Comparison of ENCODE assay signal across 12 cellular contexts in genomic region chr11:76665921-76666351, GRCh38. TPM values are rescaled to one million over a fixed set of nuclear protein-coding genes. Genes with fewer than 3 reads are reported as not detected.
A peak's percentile ranks its signal among the peaks of the same experiment; 100 is the strongest.
DNase-seq lines count a peak whose midpoint lies in the region; ATAC-seq and TF ChIP-seq lines count a peak whose summit lies in the region.
"Had no signal": no experiment of that assay in that cellular context is flagged by ENCODE, and none has a peak within 500 bp of the region (broad histone marks: within the 10 kb centered on the region; RNA-seq: fewer than 3 reads in every experiment).

No MANE protein-coding gene starts in this region.

- DNase-seq in BE2C (peak; percentile 8), fibroblast of the aortic adventitia (ENCODE audit: low read depth) (no peak), posterior vena cava (ENCODE audit: low spot score) (peak; percentile 68), NCI-H748 (lab: John Stamatoyannopoulos, UW; ENCODE audit: unreplicated experiment) (no peak), NCI-H2227 (lab: John Stamatoyannopoulos, UW; ENCODE audit: unreplicated experiment) (no peak)
- DNase-seq: activated gamma-delta T cell treated with Interleukin-2 at 50 U/mL for 16 hours; central memory CD4-positive, alpha-beta T cell; NCI-H1436; NCI-H82 had no signal

- intact Hi-C loops in posterior vena cava (cut with DNase I), result loop anchor here in 1 of 2 donors (5.0 kb wide), 1 partner anchor 49 kb away; no protein-coding TSS in a partner anchor

- no peak for TF ChIP-seq CTCF in BE2C (IDR thresholded peaks at IDR 0.05; ENCODE audit: low read depth, low read length)
- TF ChIP-seq CTCF in OCI-LY3 (IDR thresholded peaks at IDR 0.05; ENCODE audit: low read depth, low read length), result no peak
- no peak for TF ChIP-seq CTCF in fibroblast of the aortic adventitia (IDR thresholded peaks at IDR 0.05; ENCODE audit: insufficient read depth, low read length)

- H4K20me1 ChIP-seq in OCI-LY3 (ENCODE audit: insufficient read depth, low read length), result peaks cover 6% of the 10 kb centered on the region; the same call in 1 of the 2 replicates

- no peak for TF ChIP-seq POLR2A in GM18505 (IDR thresholded peaks at IDR 0.05; ENCODE audit: borderline replicate concordance, extremely low read depth, insufficient read depth, insufficient read length)

- H3K36me3 ChIP-seq in BE2C (no peaks in the 10 kb centered on the region), OCI-LY3 (replicated peaks; ENCODE audit: low read depth, low read length) (peaks cover 72% of the 10 kb centered on the region)

- H3K9me3 ChIP-seq in BE2C, result no peaks in the 10 kb centered on the region
- H3K9me3 ChIP-seq in OCI-LY3 (ENCODE audit: insufficient read depth, low read length), result no peaks in the 10 kb centered on the region

- no peak overlapping the region for H3K4me3 ChIP-seq in BE2C (ENCODE audit: low read depth, low read length)
- H3K4me3 ChIP-seq in OCI-LY3 (ENCODE audit: low read length), result peak overlapping the region; percentile 78
- H3K4me3 ChIP-seq in fibroblast of the aortic adventitia (ENCODE audit: low read depth, low read length), result peak overlapping the region; percentile 25

- 0 out of 2 replicates have a peak, but pooled peaks cover 4% of the 10 kb centered on the region for H3K27me3 ChIP-seq in BE2C
- H3K27me3 ChIP-seq in OCI-LY3 (ENCODE audit: low read depth, low read length), result no peaks in the 10 kb centered on the region

- peak overlapping the region; percentile 92 for H3K4me2 ChIP-seq in OCI-LY3 (ENCODE audit: low read length)

- H3K4me1 ChIP-seq in BE2C (peaks cover 3% of the 10 kb centered on the region; the same call in 1 of the 2 replicates), OCI-LY3 (ENCODE audit: low read length) (peaks cover 60% of the 10 kb centered on the region)

- peak overlapping the region; percentile 81 for H3K9ac ChIP-seq in OCI-LY3 (ENCODE audit: low read length)

- ATAC-seq in activated CD4-positive, CD25-positive, alpha-beta regulatory T cell treated with anti-CD3 and anti-CD28 coated beads, Interleukin-2, amount 50 U/mL, for 24 hours, result no peak
- no peak for ATAC-seq in GM18505 (IDR thresholded peaks at IDR 0.05; ENCODE audit: unreplicated experiment)

- peak overlapping the region; percentile 66 for H3K27ac ChIP-seq in OCI-LY3 (ENCODE audit: low read length)

- H2AFZ ChIP-seq in OCI-LY3 (ENCODE audit: low read depth, low read length), result no peak overlapping the region

- H3K79me2 ChIP-seq in OCI-LY3 (ENCODE audit: low read length), result peaks cover 50% of the 10 kb centered on the region

RNA-seq across cellular contexts. Expression of gene LRRC32, which starts 4.6 kb away (rescaled TPM):
- 0.73 TPM for polyA plus RNA-seq in BE2C (2012; ENCODE audit: insufficient read depth, insufficient read length, low read depth)
- total RNA-seq in fibroblast of the aortic adventitia (ENCODE audit: low replicate concordance), result 23.1 and 30.0 TPM in 2 replicates
- 100 to 1,000 TPM; 108 to 142 TPM for total RNA-seq in posterior vena cava

Comparison
In these comparisons a context has a peak if more than half of its experiments do, and no peak if none do; other contexts are left out.
1. DNase-seq: peak in BE2C (single experiment) and posterior vena cava (single experiment); none in fibroblast of the aortic adventitia (single experiment), NCI-H748 (single experiment) and NCI-H2227 (single experiment).